Comparison of ENCODE assay signal across 33 cellular contexts in genomic region chr19:13981467-13981866, GRCh38. TPM values are rescaled to one million over a fixed set of nuclear protein-coding genes. Genes with fewer than 3 reads are reported as not detected.
DNase-seq lines count a peak whose midpoint lies in the region; ATAC-seq and TF ChIP-seq lines count a peak whose summit lies in the region.
"Had no signal": no experiment of that assay in that cellular context is flagged by ENCODE, and none has a peak within 500 bp of the region (broad histone marks: within the 10 kb centered on the region; RNA-seq: fewer than 3 reads in every experiment).

No MANE protein-coding gene starts in this region.

- no peak overlapping the region for H3K4me3 ChIP-seq in foreskin fibroblast (ENCODE audit: low read depth in 1 of 2, low read length in 2 of 2)
- H3K4me3 ChIP-seq: cardiac muscle cell, colonic mucosa, neural progenitor cell, PC-9, smooth muscle cell, testis had no signal

- peak overlapping the region; percentile 45 to 46 for H3K27ac Mint-ChIP-seq in natural killer cell
- peak overlapping the region in 1 of 2 donors; percentile 23 for H3K27ac Mint-ChIP-seq in natural killer cell treated with Interleukin-12 subunit alpha and Interleukin-12 subunit beta and Interleukin-15 and Interleukin-18, amount 100 ng/mL, for 72 hours
- peak overlapping the region; percentile 85 to 95 (median 91) for H3K27ac Mint-ChIP-seq in IgD-negative memory B cell
- H3K27ac Mint-ChIP-seq in activated T-helper 1 cell treated with anti-CD3 and anti-CD28 coated beads, Interleukin-12 subunit alpha, Interleukin-12 subunit beta, Interleukin-2, Interleukin-4 antibody, amounts not matched to agents 30 ng/mL and 10 ng/mL and 1 ng/mL, durations not matched to agents 14 hours and 24 hours and 36 hours = peak overlapping the region; percentile 29
- H3K27ac Mint-ChIP-seq in stimulated activated memory B cell treated with anti-CD40 and anti-IgM and Interleukin-4, amounts not matched to agents 10 μg/mL and 1 μg/mL and 100 μg/mL, for 72 hours = peak overlapping the region; percentile 91
- H3K27ac Mint-ChIP-seq: endodermal cell; neural progenitor cell; stimulated activated naive CD8-positive, alpha-beta T cell treated with anti-CD3 and anti-CD28 coated beads, Interleukin-15, Interleukin-2, amounts not matched to agents 100 ng/mL and 50 ng/mL, for 24 hours; WTC11 had no signal

- H3K4me1 Mint-ChIP-seq in natural killer cell = peaks cover 11 to 32% of the 10 kb centered on the region in 2 donors
- peaks cover 11 to 12% of the 10 kb centered on the region in 2 donors for H3K4me1 Mint-ChIP-seq in natural killer cell treated with Interleukin-12 subunit alpha and Interleukin-12 subunit beta and Interleukin-15 and Interleukin-18, amount 100 ng/mL, for 72 hours (ENCODE audit: low read depth in 2 of 2)
- peaks cover 23 to 37% (median 26%) of the 10 kb centered on the region in 3 donors for H3K4me1 Mint-ChIP-seq in IgD-negative memory B cell
- H3K4me1 Mint-ChIP-seq in activated T-helper 1 cell treated with anti-CD3 and anti-CD28 coated beads, Interleukin-12 subunit alpha, Interleukin-12 subunit beta, Interleukin-2, Interleukin-4 antibody, amounts not matched to agents 30 ng/mL and 10 ng/mL and 1 ng/mL, durations not matched to agents 14 hours and 24 hours and 36 hours (ENCODE audit: low read depth) = peaks cover 23% of the 10 kb centered on the region
- peaks cover 65% of the 10 kb centered on the region for H3K4me1 Mint-ChIP-seq in stimulated activated memory B cell treated with anti-CD40 and anti-IgM and Interleukin-4, amounts not matched to agents 10 μg/mL and 1 μg/mL and 100 μg/mL, for 72 hours

- H3K27me3 Mint-ChIP-seq in natural killer cell (ENCODE audit: low read depth in 2 of 2) (no peaks in the 10 kb centered on the region), IgD-negative memory B cell (peaks cover 2% of the 10 kb centered on the region)
- no peaks in the 10 kb centered on the region for H3K27me3 Mint-ChIP-seq in natural killer cell treated with Interleukin-12 subunit alpha and Interleukin-12 subunit beta and Interleukin-15 and Interleukin-18, amount 100 ng/mL, for 72 hours
- no peaks in the 10 kb centered on the region for H3K27me3 Mint-ChIP-seq in activated T-helper 1 cell treated with anti-CD3 and anti-CD28 coated beads, Interleukin-12 subunit alpha, Interleukin-12 subunit beta, Interleukin-2, Interleukin-4 antibody, amounts not matched to agents 30 ng/mL and 10 ng/mL and 1 ng/mL, durations not matched to agents 14 hours and 24 hours and 36 hours (ENCODE audit: insufficient read depth)
- H3K27me3 Mint-ChIP-seq in stimulated activated memory B cell treated with anti-CD40 and anti-IgM and Interleukin-4, amounts not matched to agents 10 μg/mL and 1 μg/mL and 100 μg/mL, for 72 hours = no peaks in the 10 kb centered on the region
- H3K27me3 Mint-ChIP-seq: stimulated activated naive CD8-positive, alpha-beta T cell treated with anti-CD3 and anti-CD28 coated beads, Interleukin-15, Interleukin-2, amounts not matched to agents 100 ng/mL and 50 ng/mL, for 24 hours had no signal

- DNase-seq in natural killer cell = no peak
- DNase-seq in natural killer cell treated with Interleukin-12 subunit alpha and Interleukin-12 subunit beta and Interleukin-15 and Interleukin-18, amount 100 ng/mL, for 72 hours (ENCODE audit: low spot score) = no peak
- no peak for DNase-seq in activated T-helper 1 cell treated with anti-CD3 and anti-CD28 coated beads, Interleukin-12 subunit alpha, Interleukin-12 subunit beta, Interleukin-2, Interleukin-4 antibody, amounts not matched to agents 30 ng/mL and 10 ng/mL and 1 ng/mL, durations not matched to agents 14 hours and 24 hours and 36 hours (ENCODE audit: low spot score)
- no peak for DNase-seq in stimulated activated CD4-positive, alpha-beta T cell treated with anti-CD3 and anti-CD28 coated beads, Interleukin-2, amount 100 ng/mL, for 48 hours
- no peak for DNase-seq in foreskin fibroblast
- DNase-seq in EL = no peak
- DNase-seq: activated CD4-positive, alpha-beta T cell treated with anti-CD3 and anti-CD28 coated beads, Interleukin-2, amount 50 U/mL, for 4 hours; activated T-cell treated with anti-CD3 and anti-CD28 coated beads for 4 hours; colonic mucosa; endodermal cell; glutamatergic neuron; MM.1S; NCI-H526; PC-9; posterior cingulate gyrus; Right ventricle myocardium superior; stimulated activated CD4-positive, alpha-beta T cell treated with anti-CD3 and anti-CD28 coated beads, Interleukin-1b, Interleukin-23, amount 100 ng/mL, for 48 hours; testis had no signal

- no peak for ATAC-seq in natural killer cell
- no peak for ATAC-seq in natural killer cell treated with Interleukin-12 subunit alpha and Interleukin-12 subunit beta and Interleukin-15 and Interleukin-18, amount 100 ng/mL, for 72 hours
- no peak for ATAC-seq in stimulated activated memory B cell treated with anti-CD40 and anti-IgM and Interleukin-4, amounts not matched to agents 10 μg/mL and 1 μg/mL and 100 μg/mL, for 72 hours
- ATAC-seq: left lobe of liver, right cardiac atrium, WTC11 had no signal

- no peaks in the 10 kb centered on the region for H3K36me3 Mint-ChIP-seq in natural killer cell
- H3K36me3 Mint-ChIP-seq in natural killer cell treated with Interleukin-12 subunit alpha and Interleukin-12 subunit beta and Interleukin-15 and Interleukin-18, amount 100 ng/mL, for 72 hours = no peaks in the 10 kb centered on the region
- no peaks in the 10 kb centered on the region for H3K36me3 Mint-ChIP-seq in IgD-negative memory B cell
- H3K36me3 Mint-ChIP-seq in activated T-helper 1 cell treated with anti-CD3 and anti-CD28 coated beads, Interleukin-12 subunit alpha, Interleukin-12 subunit beta, Interleukin-2, Interleukin-4 antibody, amounts not matched to agents 30 ng/mL and 10 ng/mL and 1 ng/mL, durations not matched to agents 14 hours and 24 hours and 36 hours (ENCODE audit: low read depth) = peaks cover 4% of the 10 kb centered on the region
- peaks cover 2% of the 10 kb centered on the region for H3K36me3 Mint-ChIP-seq in stimulated activated memory B cell treated with anti-CD40 and anti-IgM and Interleukin-4, amounts not matched to agents 10 μg/mL and 1 μg/mL and 100 μg/mL, for 72 hours

- TF ChIP-seq CTCF in natural killer cell (IDR thresholded peaks at IDR 0.05) = no peak
- TF ChIP-seq CTCF in foreskin fibroblast (IDR thresholded peaks at IDR 0.05; ENCODE audit: low read depth, low read length) = no peak

- no peak overlapping the region for H3K4me3 Mint-ChIP-seq in natural killer cell
- H3K4me3 Mint-ChIP-seq in natural killer cell treated with Interleukin-12 subunit alpha and Interleukin-12 subunit beta and Interleukin-15 and Interleukin-18, amount 100 ng/mL, for 72 hours = no peak overlapping the region
- H3K4me3 Mint-ChIP-seq in IgD-negative memory B cell = peak overlapping the region in 3 of 4 donors; percentile 79 to 85 (median 80)
- no peak overlapping the region for H3K4me3 Mint-ChIP-seq in activated T-helper 1 cell treated with anti-CD3 and anti-CD28 coated beads, Interleukin-12 subunit alpha, Interleukin-12 subunit beta, Interleukin-2, Interleukin-4 antibody, amounts not matched to agents 30 ng/mL and 10 ng/mL and 1 ng/mL, durations not matched to agents 14 hours and 24 hours and 36 hours
- H3K4me3 Mint-ChIP-seq in stimulated activated memory B cell treated with anti-CD40 and anti-IgM and Interleukin-4, amounts not matched to agents 10 μg/mL and 1 μg/mL and 100 μg/mL, for 72 hours = peak overlapping the region; percentile 66
- H3K4me3 Mint-ChIP-seq: endodermal cell; neural progenitor cell; stimulated activated naive CD8-positive, alpha-beta T cell treated with anti-CD3 and anti-CD28 coated beads, Interleukin-15, Interleukin-2, amounts not matched to agents 100 ng/mL and 50 ng/mL, for 24 hours; WTC11 had no signal

- H3K9me3 Mint-ChIP-seq in natural killer cell = no peaks in the 10 kb centered on the region
- no peaks in the 10 kb centered on the region for H3K9me3 Mint-ChIP-seq in natural killer cell treated with Interleukin-12 subunit alpha and Interleukin-12 subunit beta and Interleukin-15 and Interleukin-18, amount 100 ng/mL, for 72 hours
- H3K9me3 Mint-ChIP-seq in IgD-negative memory B cell = no peaks in the 10 kb centered on the region
- no peaks in the 10 kb centered on the region for H3K9me3 Mint-ChIP-seq in activated T-helper 1 cell treated with anti-CD3 and anti-CD28 coated beads, Interleukin-12 subunit alpha, Interleukin-12 subunit beta, Interleukin-2, Interleukin-4 antibody, amounts not matched to agents 30 ng/mL and 10 ng/mL and 1 ng/mL, durations not matched to agents 14 hours and 24 hours and 36 hours
- no peaks in the 10 kb centered on the region for H3K9me3 Mint-ChIP-seq in stimulated activated memory B cell treated with anti-CD40 and anti-IgM and Interleukin-4, amounts not matched to agents 10 μg/mL and 1 μg/mL and 100 μg/mL, for 72 hours
- H3K9me3 Mint-ChIP-seq: endodermal cell; neural progenitor cell; stimulated activated naive CD8-positive, alpha-beta T cell treated with anti-CD3 and anti-CD28 coated beads, Interleukin-15, Interleukin-2, amounts not matched to agents 100 ng/mL and 50 ng/mL, for 24 hours; WTC11 had no signal

- intact Hi-C loops in natural killer cell (cut with micrococcal nuclease) = no loop called here
- intact Hi-C loops in activated T-helper 1 cell treated with anti-CD3 and anti-CD28 coated beads, Interleukin-12 subunit alpha, Interleukin-12 subunit beta, Interleukin-2, Interleukin-4 antibody, amounts not matched to agents 30 ng/mL and 10 ng/mL and 1 ng/mL, durations not matched to agents 14 hours and 24 hours and 36 hours (cut with micrococcal nuclease) = no loop called here

RNA-seq across cellular contexts. Expression of gene RFX1, which starts 24.7 kb away (rescaled TPM):
- total RNA-seq in natural killer cell = 10 to 100 TPM; 26.0 to 31.8 (median 30.5) TPM
- total RNA-seq in natural killer cell treated with Interleukin-12 subunit alpha and Interleukin-12 subunit beta and Interleukin-15 and Interleukin-18, amount 100 ng/mL, for 72 hours = 10 to 100 TPM; 13.4 to 16.4 TPM
- polyA plus RNA-seq in IgD-negative memory B cell = 3.7 TPM
- 16.0 and 17.0 TPM in 2 replicates for total RNA-seq in activated T-helper 1 cell treated with anti-CD3 and anti-CD28 coated beads, Interleukin-12 subunit alpha, Interleukin-12 subunit beta, Interleukin-2, Interleukin-4 antibody, amounts not matched to agents 30 ng/mL and 10 ng/mL and 1 ng/mL, durations not matched to agents 14 hours and 24 hours and 36 hours

RNA-seq across cellular contexts. Expression of gene DCAF15, which starts 29.2 kb away (rescaled TPM):
- 100 to 1,000 TPM; 121 to 149 (median 124) TPM for total RNA-seq in natural killer cell
- total RNA-seq in natural killer cell treated with Interleukin-12 subunit alpha and Interleukin-12 subunit beta and Interleukin-15 and Interleukin-18, amount 100 ng/mL, for 72 hours = 100 to 1,000 TPM in 1 of 2 donors, 10 to 100 TPM in 1; 62.0 to 107 TPM
- polyA plus RNA-seq in IgD-negative memory B cell = 5.7 TPM
- 57.8 and 61.5 TPM in 2 replicates for total RNA-seq in activated T-helper 1 cell treated with anti-CD3 and anti-CD28 coated beads, Interleukin-12 subunit alpha, Interleukin-12 subunit beta, Interleukin-2, Interleukin-4 antibody, amounts not matched to agents 30 ng/mL and 10 ng/mL and 1 ng/mL, durations not matched to agents 14 hours and 24 hours and 36 hours

RNA-seq across cellular contexts. Expression of gene PODNL1, which starts 43.2 kb away (rescaled TPM):
- total RNA-seq in natural killer cell = under 1 TPM in 1 of 3 donors, not detected in 2; 0.61 TPM
- under 1 TPM in 1 of 2 donors, not detected in 1; 0.70 TPM for total RNA-seq in natural killer cell treated with Interleukin-12 subunit alpha and Interleukin-12 subunit beta and Interleukin-15 and Interleukin-18, amount 100 ng/mL, for 72 hours
- polyA plus RNA-seq in IgD-negative memory B cell = not detected
- total RNA-seq in activated T-helper 1 cell treated with anti-CD3 and anti-CD28 coated beads, Interleukin-12 subunit alpha, Interleukin-12 subunit beta, Interleukin-2, Interleukin-4 antibody, amounts not matched to agents 30 ng/mL and 10 ng/mL and 1 ng/mL, durations not matched to agents 14 hours and 24 hours and 36 hours = not detected in 2 replicates
- total RNA-seq: Daoy, left lobe of liver had no signal
- polyA plus RNA-seq: cardiac muscle cell had no signal

RNA-seq across cellular contexts. Expression of gene RLN3, which starts 46.5 kb away (rescaled TPM):
- total RNA-seq in natural killer cell = not detected
- not detected for total RNA-seq in natural killer cell treated with Interleukin-12 subunit alpha and Interleukin-12 subunit beta and Interleukin-15 and Interleukin-18, amount 100 ng/mL, for 72 hours
- 0.65 TPM for polyA plus RNA-seq in IgD-negative memory B cell
- total RNA-seq in activated T-helper 1 cell treated with anti-CD3 and anti-CD28 coated beads, Interleukin-12 subunit alpha, Interleukin-12 subunit beta, Interleukin-2, Interleukin-4 antibody, amounts not matched to agents 30 ng/mL and 10 ng/mL and 1 ng/mL, durations not matched to agents 14 hours and 24 hours and 36 hours = not detected in 2 replicates
- total RNA-seq: astrocyte, cardiac muscle cell, colonic mucosa, Daoy, endodermal cell, HT1080, left lobe of liver, PC-9, right cardiac atrium, Right ventricle myocardium superior, smooth muscle cell, testis, ureter, WTC11 had no signal
- polyA plus RNA-seq: AG04450, cardiac muscle cell, esophagus, right cardiac atrium, smooth muscle cell had no signal

RNA-seq across cellular contexts. Expression of gene IL27RA, which starts 50.1 kb away (rescaled TPM):
- 10 to 100 TPM; 38.4 to 61.1 (median 58.0) TPM for total RNA-seq in natural killer cell
- 10 to 100 TPM; 34.9 to 44.0 TPM for total RNA-seq in natural killer cell treated with Interleukin-12 subunit alpha and Interleukin-12 subunit beta and Interleukin-15 and Interleukin-18, amount 100 ng/mL, for 72 hours
- polyA plus RNA-seq in IgD-negative memory B cell = 58.3 TPM
- 82.5 and 84.9 TPM in 2 replicates for total RNA-seq in activated T-helper 1 cell treated with anti-CD3 and anti-CD28 coated beads, Interleukin-12 subunit alpha, Interleukin-12 subunit beta, Interleukin-2, Interleukin-4 antibody, amounts not matched to agents 30 ng/mL and 10 ng/mL and 1 ng/mL, durations not matched to agents 14 hours and 24 hours and 36 hours

Comparison
In these comparisons a context has a peak if more than half of its experiments do, and no peak if none do; other contexts are left out.
1. H3K4me3 Mint-ChIP-seq: peak in IgD-negative memory B cell (3 of 4) and stimulated activated memory B cell treated with anti-CD40 and anti-IgM and Interleukin-4, amounts not matched to agents 10 μg/mL and 1 μg/mL and 100 μg/mL, for 72 hours (single experiment); none in natural killer cell (single experiment), natural killer cell treated with Interleukin-12 subunit alpha and Interleukin-12 subunit beta and Interleukin-15 and Interleukin-18, amount 100 ng/mL, for 72 hours (single experiment) and activated T-helper 1 cell treated with anti-CD3 and anti-CD28 coated beads, Interleukin-12 subunit alpha, Interleukin-12 subunit beta, Interleukin-2, Interleukin-4 antibody, amounts not matched to agents 30 ng/mL and 10 ng/mL and 1 ng/mL, durations not matched to agents 14 hours and 24 hours and 36 hours (single experiment).